Comparison of ENCODE assay signal across 26 cellular contexts in the genomic region with DNA sequence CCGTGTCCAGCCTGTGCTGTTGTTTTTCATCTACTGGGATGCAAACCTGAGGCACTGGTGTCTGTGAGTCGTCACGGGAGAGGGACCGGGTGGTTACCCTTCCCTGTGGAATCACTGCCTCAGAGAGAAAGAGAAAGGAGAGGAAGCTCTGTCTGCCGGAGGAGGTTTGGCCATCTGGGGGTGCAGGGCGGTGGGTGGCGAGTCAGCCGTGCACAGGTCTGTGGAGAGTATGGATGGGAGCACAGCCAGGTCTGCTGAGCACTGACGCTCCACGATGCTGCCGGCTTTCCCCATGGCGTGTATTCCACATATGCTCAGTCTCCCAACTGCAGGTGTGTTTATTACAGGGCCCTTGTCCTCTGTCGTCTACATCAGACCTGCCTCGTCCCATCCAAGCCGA.
"Had no signal": no experiment of that assay in that cellular context is flagged by ENCODE, and none has a peak within 500 bp of the region (broad histone marks: within the 10 kb centered on the region; RNA-seq: fewer than 3 reads in every experiment).

No MANE protein-coding gene starts in this region.

- H3K4me3 ChIP-seq: left ventricle myocardium inferior, mucosa of descending colon, pancreas, psoas muscle, right lobe of liver, skin epidermis, stomach, testis, thyroid gland, transverse colon, upper lobe of left lung, vagina had no signal

- H3K9me3 ChIP-seq: left ventricle myocardium inferior, mucosa of descending colon, pancreas, psoas muscle, right lobe of liver, stomach, testis, thyroid gland, transverse colon, upper lobe of left lung, vagina had no signal

- DNase-seq: hypothalamus; immature natural killer cell; kidney; left colon; left ventricle myocardium inferior; midbrain; mucosa of descending colon; naive thymus-derived CD4-positive, alpha-beta T cell; nucleus accumbens; pancreas; psoas muscle; right lobe of liver; stimulated activated CD4-positive, alpha-beta T cell treated with anti-CD3 and anti-CD28 coated beads, Interleukin-12 subunit alpha, Interleukin-12 subunit beta, amount 100 ng/mL, for 4 hours; stimulated activated CD4-positive, alpha-beta T cell treated with anti-CD3 and anti-CD28 coated beads, Interleukin-15, amount 100 ng/mL, for 24 hours; stimulated activated CD4-positive, alpha-beta T cell treated with anti-CD3 and anti-CD28 coated beads, Interleukin-2, amount 100 ng/mL, for 24 hours; stimulated activated CD4-positive, alpha-beta T cell treated with anti-CD3 and anti-CD28 coated beads, Interleukin-4, amount 100 ng/mL, for 1 hour; stimulated activated naive B cell treated with anti-CD40 and anti-IgM and Interleukin-4, amounts not matched to agents 10 μg/mL and 1 μg/mL and 100 μg/mL, for 72 hours; stimulated activated naive CD8-positive, alpha-beta T cell treated with anti-CD3 and anti-CD28 coated beads, Interleukin-15, Interleukin-2, amounts not matched to agents 100 U/mL and 50 U/mL, for 24 hours; stomach; testis; thyroid gland; transverse colon; upper lobe of left lung had no signal

- H3K27me3 ChIP-seq: pancreas, right lobe of liver, testis, thyroid gland, transverse colon, upper lobe of left lung, vagina had no signal

- ATAC-seq: left colon; mucosa of descending colon; naive thymus-derived CD4-positive, alpha-beta T cell; natural killer cell treated with Interleukin-12 subunit alpha and Interleukin-12 subunit beta and Interleukin-15 and Interleukin-18, amount 100 ng/mL, for 72 hours; pancreas; psoas muscle; stimulated activated naive CD8-positive, alpha-beta T cell treated with anti-CD3 and anti-CD28 coated beads, Interleukin-15, Interleukin-2, amounts not matched to agents 100 U/mL and 50 U/mL, for 24 hours had no signal

- H3K36me3 ChIP-seq: left ventricle myocardium inferior, pancreas, right lobe of liver, stomach, thyroid gland, transverse colon, upper lobe of left lung, vagina had no signal

- H3K27ac ChIP-seq: left ventricle myocardium inferior, pancreas, psoas muscle, right lobe of liver, skin epidermis, stomach, testis, thyroid gland, transverse colon, upper lobe of left lung, vagina had no signal

- H3K4me1 ChIP-seq: left ventricle myocardium inferior, pancreas, psoas muscle, right lobe of liver, stomach, testis, thyroid gland, transverse colon, upper lobe of left lung, vagina had no signal
